In genomic region chr10:124290095-124290795, GRCh38 we compare ENCODE assay signal across 8 cellular contexts.
DNase-seq lines count a peak whose midpoint lies in the region; ATAC-seq and TF ChIP-seq lines count a peak whose summit lies in the region.

No MANE protein-coding gene starts in this region.

- no peaks in the 10 kb centered on the region for H3K79me2 ChIP-seq in PC-9 (ENCODE audit: low read depth)

- no peaks in the 10 kb centered on the region for H3F3A ChIP-seq in PC-9 (ENCODE audit: insufficient read depth, low read depth)

- H3K4me1 Mint-ChIP-seq in T-helper 2 cell treated with Interferon-gamma antibody and Interleukin-4, amounts not matched to agents 5 μg/mL and 100 μg/mL, for 36 hours (ENCODE audit: low read depth): no peaks in the 10 kb centered on the region

- ATAC-seq in HG02759 (IDR thresholded peaks at IDR 0.05; ENCODE audit: unreplicated experiment) (peak; percentile 56), lower lobe of right lung (peak in 1 of 2 donors; percentile 20)

- H3K4me3 Mint-ChIP-seq in T-helper 2 cell treated with Interferon-gamma antibody and Interleukin-4, amounts not matched to agents 5 μg/mL and 100 μg/mL, for 36 hours: no peak overlapping the region

- no peaks in the 10 kb centered on the region for H3K9me3 ChIP-seq in lower lobe of right lung
- H3K9me3 ChIP-seq in PC-9 (ENCODE audit: insufficient read depth, low read depth): no peaks in the 10 kb centered on the region

- H2AFZ ChIP-seq in PC-9: no peak overlapping the region

- H3K4me1 ChIP-seq in lower lobe of right lung (peaks cover 7% of the 10 kb centered on the region), PC-9 (replicated peaks; ENCODE audit: insufficient read depth) (no peaks in the 10 kb centered on the region)

- H3K4me3 ChIP-seq in GM12865 (ENCODE audit: low read depth, low read length): no peak overlapping the region
- H3K4me3 ChIP-seq in lower lobe of right lung: no peak overlapping the region
- no peak overlapping the region for H3K4me3 ChIP-seq in PC-9

- DNase-seq in GM12865 (ENCODE audit: low read depth) (peak; percentile 84), RPMI8226 (peak; percentile 87), lower lobe of right lung (no peak), PC-9 (no peak), GF-D8 (lab: John Stamatoyannopoulos, UW) (no peak), cortex of kidney (lab: John Stamatoyannopoulos, UW) (no peak)
- no peak for DNase-seq in T-helper 2 cell treated with Interferon-gamma antibody and Interleukin-4, amounts not matched to agents 5 μg/mL and 100 μg/mL, for 36 hours (ENCODE audit: low spot score)

- no peak overlapping the region for H3K4me2 ChIP-seq in PC-9

- CTCF ChIA-PET in PC-9 (lab: Charles Lee): no interaction called here

- H3K9me2 ChIP-seq in PC-9 (ENCODE audit: insufficient read depth): no peaks in the 10 kb centered on the region

- no peaks in the 10 kb centered on the region for H3K36me3 Mint-ChIP-seq in T-helper 2 cell treated with Interferon-gamma antibody and Interleukin-4, amounts not matched to agents 5 μg/mL and 100 μg/mL, for 36 hours (ENCODE audit: low read depth)

- no peak overlapping the region for H3K27ac Mint-ChIP-seq in T-helper 2 cell treated with Interferon-gamma antibody and Interleukin-4, amounts not matched to agents 5 μg/mL and 100 μg/mL, for 36 hours

- no TSS peak for BruUV-seq in PC-9 (replicated peaks; lab: Mats Ljungman, UMichigan)

- H3K36me3 ChIP-seq in lower lobe of right lung: no peaks in the 10 kb centered on the region
- no peaks in the 10 kb centered on the region for H3K36me3 ChIP-seq in PC-9 (ENCODE audit: low read depth)

- H3K27me3 ChIP-seq in lower lobe of right lung (ENCODE audit: low read depth): no peaks in the 10 kb centered on the region
- no peaks in the 10 kb centered on the region for H3K27me3 ChIP-seq in PC-9 (ENCODE audit: insufficient read depth, low read depth)

- no peaks in the 10 kb centered on the region for H3K27me3 Mint-ChIP-seq in T-helper 2 cell treated with Interferon-gamma antibody and Interleukin-4, amounts not matched to agents 5 μg/mL and 100 μg/mL, for 36 hours (ENCODE audit: low read depth)

- TF ChIP-seq CTCF in GM12865 (IDR thresholded peaks at IDR 0.05; ENCODE audit: insufficient read depth, low read depth, low read length, missing control alignments) (no peak), lower lobe of right lung (IDR thresholded peaks at IDR 0.05) (no peak), PC-9 (conservative IDR thresholded peaks at IDR 0.05) (no peak)

- no peaks in the 10 kb centered on the region for H3K9me3 Mint-ChIP-seq in T-helper 2 cell treated with Interferon-gamma antibody and Interleukin-4, amounts not matched to agents 5 μg/mL and 100 μg/mL, for 36 hours

- intact Hi-C loops in lower lobe of right lung (cut with DNase I) (no loop called here), PC-9 (cut with micrococcal nuclease; ENCODE audit: unreplicated experiment) (no loop called here)

- no peaks in the 10 kb centered on the region for H4K20me1 ChIP-seq in PC-9 (ENCODE audit: insufficient read depth)

- peak overlapping the region; percentile 11 for H3K27ac ChIP-seq in lower lobe of right lung
- no peak overlapping the region for H3K27ac ChIP-seq in PC-9

- POLR2A ChIA-PET in PC-9 (lab: Charles Lee; ENCODE audit: unreplicated experiment): interaction anchor here (0.6 kb wide), 1 partner anchor 295 kb away, joined by 3 read pairs; no protein-coding TSS in a partner anchor

Comparison
In these comparisons a context has a peak if more than half of its experiments do, and no peak if none do; other contexts are left out.
1. DNase-seq: peak in GM12865 (single experiment) and RPMI8226 (single experiment); none in lower lobe of right lung (single experiment), PC-9 (0 of 2), T-helper 2 cell treated with Interferon-gamma antibody and Interleukin-4, amounts not matched to agents 5 μg/mL and 100 μg/mL, for 36 hours (single experiment), GF-D8 (single experiment) and cortex of kidney (single experiment).